ENCODE assay signal across 18 cellular contexts in the genomic region with DNA sequence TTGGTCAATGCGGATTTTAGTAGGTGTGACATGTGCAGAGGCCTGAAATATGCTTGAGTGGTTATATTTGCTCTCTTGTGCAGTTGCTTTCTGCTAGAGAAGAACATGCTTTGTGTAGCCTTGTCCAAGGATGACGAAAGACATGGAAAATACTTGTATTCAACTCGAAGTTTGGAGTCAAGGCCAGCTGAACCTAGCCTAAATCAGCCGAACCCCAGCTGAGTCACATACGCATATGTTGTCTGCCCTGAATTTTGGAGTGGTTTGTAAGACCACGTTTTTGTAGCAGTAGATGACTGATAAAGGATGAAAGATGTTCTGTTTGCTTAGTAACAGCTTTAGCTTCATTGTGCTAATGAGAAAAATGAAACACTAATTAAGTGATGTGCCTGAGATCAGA.
"Had no signal": no experiment of that assay in that cellular context is flagged by ENCODE, and none has a peak within 500 bp of the region (broad histone marks: within the 10 kb centered on the region; RNA-seq: fewer than 3 reads in every experiment).

No MANE protein-coding gene starts in this region.

- DNase-seq: activated CD4-positive, alpha-beta T cell treated with anti-CD3 and anti-CD28 coated beads, Interleukin-2, amount 10 ng/mL, durations not matched to agents 7 days and 5 days; activated CD8-positive, alpha-beta memory T cell treated with anti-CD3 and anti-CD28 coated beads for 24 hours; activated naive CD8-positive, alpha-beta T cell treated with anti-CD3 and anti-CD28 coated beads for 36 hours; central memory CD4-positive, alpha-beta T cell; colonic mucosa; head of caudate nucleus; kidney glomerular epithelial cell; mesendoderm; natural killer cell; nucleus accumbens; right cardiac atrium; small intestine; stimulated activated CD4-positive, alpha-beta T cell treated with anti-CD3 and anti-CD28 coated beads, Interleukin-4, amount 100 ng/mL, for 4 hours; stimulated activated naive CD8-positive, alpha-beta T cell treated with anti-CD3 and anti-CD28 coated beads, Interleukin-15, Interleukin-2, amounts not matched to agents 100 U/mL and 50 U/mL, for 24 hours; transverse colon had no signal

- H3K9me3 ChIP-seq: colonic mucosa, esophagus muscularis mucosa, prostate gland, transverse colon, vagina had no signal

- H3K4me3 ChIP-seq: colonic mucosa, esophagus muscularis mucosa, prostate gland, transverse colon, vagina had no signal

- H3K27me3 ChIP-seq: colonic mucosa, esophagus muscularis mucosa, transverse colon, vagina had no signal

- H3K27ac ChIP-seq: colonic mucosa, esophagus muscularis mucosa, prostate gland, transverse colon, vagina had no signal

- H3K4me1 ChIP-seq: colonic mucosa, esophagus muscularis mucosa, prostate gland, transverse colon, vagina had no signal

- ATAC-seq: natural killer cell; right cardiac atrium; stimulated activated naive CD8-positive, alpha-beta T cell treated with anti-CD3 and anti-CD28 coated beads, Interleukin-15, Interleukin-2, amounts not matched to agents 100 U/mL and 50 U/mL, for 24 hours had no signal

- H3K36me3 ChIP-seq: colonic mucosa, esophagus muscularis mucosa, prostate gland, transverse colon, vagina had no signal
